ENCODE assay signal across 2 cellular contexts in genomic region chrX:129239371-129239770, GRCh38.
TF ChIP-seq lines count a peak whose summit lies in the region.

No MANE protein-coding gene starts in this region.

TF ChIP-seq in SK-N-SH treated with all-trans-retinoic acid at 6 μM for 48 hours, 23 proteins besides CTCF, POLR2A, EP300 and RAD21 (continued from another document):
- TF ChIP-seq, protein P1, sequence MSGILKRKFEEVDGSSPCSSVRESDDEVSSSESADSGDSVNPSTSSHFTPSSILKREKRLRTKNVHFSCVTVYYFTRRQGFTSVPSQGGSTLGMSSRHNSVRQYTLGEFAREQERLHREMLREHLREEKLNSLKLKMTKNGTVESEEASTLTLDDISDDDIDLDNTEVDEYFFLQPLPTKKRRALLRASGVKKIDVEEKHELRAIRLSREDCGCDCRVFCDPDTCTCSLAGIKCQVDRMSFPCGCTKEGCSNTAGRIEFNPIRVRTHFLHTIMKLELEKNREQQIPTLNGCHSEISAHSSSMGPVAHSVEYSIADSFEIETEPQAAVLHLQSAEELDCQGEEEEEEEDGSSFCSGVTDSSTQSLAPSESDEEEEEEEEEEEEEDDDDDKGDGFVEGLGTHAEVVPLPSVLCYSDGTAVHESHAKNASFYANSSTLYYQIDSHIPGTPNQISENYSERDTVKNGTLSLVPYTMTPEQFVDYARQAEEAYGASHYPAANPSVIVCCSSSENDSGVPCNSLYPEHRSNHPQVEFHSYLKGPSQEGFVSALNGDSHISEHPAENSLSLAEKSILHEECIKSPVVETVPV (CRISPR knock-in tag; IDR thresholded peaks at IDR 0.05): no peak
- TF ChIP-seq CREB5 (CRISPR knock-in tag; IDR thresholded peaks at IDR 0.05; ENCODE audit: low read depth) (no peak), ZC3H10 (CRISPR knock-in tag; IDR thresholded peaks at IDR 0.05) (no peak), BACH2 (CRISPR knock-in tag; IDR thresholded peaks at IDR 0.05; ENCODE audit: borderline replicate concordance) (no peak), ESRRG (CRISPR knock-in tag; IDR thresholded peaks at IDR 0.05) (no peak), ZNF8 (CRISPR knock-in tag; IDR thresholded peaks at IDR 0.05) (no peak), PPARA (CRISPR knock-in tag; IDR thresholded peaks at IDR 0.05; ENCODE audit: borderline replicate concordance) (no peak), SNAI2 (CRISPR knock-in tag; IDR thresholded peaks at IDR 0.05) (no peak), GLIS3 (CRISPR knock-in tag; IDR thresholded peaks at IDR 0.05) (no peak), TSHZ2 (CRISPR knock-in tag; IDR thresholded peaks at IDR 0.05) (no peak), CSDC2 (CRISPR knock-in tag; IDR thresholded peaks at IDR 0.05) (no peak)
- TF ChIP-seq, protein P2, sequence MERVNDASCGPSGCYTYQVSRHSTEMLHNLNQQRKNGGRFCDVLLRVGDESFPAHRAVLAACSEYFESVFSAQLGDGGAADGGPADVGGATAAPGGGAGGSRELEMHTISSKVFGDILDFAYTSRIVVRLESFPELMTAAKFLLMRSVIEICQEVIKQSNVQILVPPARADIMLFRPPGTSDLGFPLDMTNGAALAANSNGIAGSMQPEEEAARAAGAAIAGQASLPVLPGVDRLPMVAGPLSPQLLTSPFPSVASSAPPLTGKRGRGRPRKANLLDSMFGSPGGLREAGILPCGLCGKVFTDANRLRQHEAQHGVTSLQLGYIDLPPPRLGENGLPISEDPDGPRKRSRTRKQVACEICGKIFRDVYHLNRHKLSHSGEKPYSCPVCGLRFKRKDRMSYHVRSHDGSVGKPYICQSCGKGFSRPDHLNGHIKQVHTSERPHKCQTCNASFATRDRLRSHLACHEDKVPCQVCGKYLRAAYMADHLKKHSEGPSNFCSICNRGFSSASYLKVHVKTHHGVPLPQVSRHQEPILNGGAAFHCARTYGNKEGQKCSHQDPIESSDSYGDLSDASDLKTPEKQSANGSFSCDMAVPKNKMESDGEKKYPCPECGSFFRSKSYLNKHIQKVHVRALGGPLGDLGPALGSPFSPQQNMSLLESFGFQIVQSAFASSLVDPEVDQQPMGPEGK (CRISPR knock-in tag; IDR thresholded peaks at IDR 0.05; ENCODE audit: borderline replicate concordance): no peak

TF ChIP-seq in SK-N-SH, 30 proteins besides CTCF, POLR2A, EP300 and RAD21 (continued from another document):
- TF ChIP-seq USF2 (IDR thresholded peaks at IDR 0.05; ENCODE audit: borderline replicate concordance, low read depth, low read length): no peak
- no peak for TF ChIP-seq TEAD4 (IDR thresholded peaks at IDR 0.05; ENCODE audit: borderline replicate concordance, insufficient read depth)
- TF ChIP-seq JUND (IDR thresholded peaks at IDR 0.05): no peak
- TF ChIP-seq NRF1 (IDR thresholded peaks at IDR 0.05; ENCODE audit: low read depth, low read length): no peak
- TF ChIP-seq FOXJ3 (CRISPR knock-in tag; IDR thresholded peaks at IDR 0.05): no peak
- TF ChIP-seq SIN3A (IDR thresholded peaks at IDR 0.05; ENCODE audit: borderline replicate concordance, low read depth, low read length): no peak
- no peak for TF ChIP-seq RFX5 (IDR thresholded peaks at IDR 0.05; ENCODE audit: low read length)
